1 cellular context compared by ENCODE assay signal in genomic region chrX:54921427-54922021, GRCh38.
TF ChIP-seq lines count a peak whose summit lies in the region.

No MANE protein-coding gene starts in this region.

TF ChIP-seq in HEK293, 187 proteins besides CTCF, POLR2A, EP300 and RAD21 (continued from another document):
- TF ChIP-seq, protein P1, sequence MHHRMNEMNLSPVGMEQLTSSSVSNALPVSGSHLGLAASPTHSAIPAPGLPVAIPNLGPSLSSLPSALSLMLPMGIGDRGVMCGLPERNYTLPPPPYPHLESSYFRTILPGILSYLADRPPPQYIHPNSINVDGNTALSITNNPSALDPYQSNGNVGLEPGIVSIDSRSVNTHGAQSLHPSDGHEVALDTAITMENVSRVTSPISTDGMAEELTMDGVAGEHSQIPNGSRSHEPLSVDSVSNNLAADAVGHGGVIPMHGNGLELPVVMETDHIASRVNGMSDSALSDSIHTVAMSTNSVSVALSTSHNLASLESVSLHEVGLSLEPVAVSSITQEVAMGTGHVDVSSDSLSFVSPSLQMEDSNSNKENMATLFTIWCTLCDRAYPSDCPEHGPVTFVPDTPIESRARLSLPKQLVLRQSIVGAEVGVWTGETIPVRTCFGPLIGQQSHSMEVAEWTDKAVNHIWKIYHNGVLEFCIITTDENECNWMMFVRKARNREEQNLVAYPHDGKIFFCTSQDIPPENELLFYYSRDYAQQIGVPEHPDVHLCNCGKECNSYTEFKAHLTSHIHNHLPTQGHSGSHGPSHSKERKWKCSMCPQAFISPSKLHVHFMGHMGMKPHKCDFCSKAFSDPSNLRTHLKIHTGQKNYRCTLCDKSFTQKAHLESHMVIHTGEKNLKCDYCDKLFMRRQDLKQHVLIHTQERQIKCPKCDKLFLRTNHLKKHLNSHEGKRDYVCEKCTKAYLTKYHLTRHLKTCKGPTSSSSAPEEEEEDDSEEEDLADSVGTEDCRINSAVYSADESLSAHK (tag by site-specific recombination; IDR thresholded peaks at IDR 0.05): 0 out of 2 replicates have a peak, but pooled peaks have one; percentile 17
- TF ChIP-seq KLF8 (tag by site-specific recombination; IDR thresholded peaks at IDR 0.05): peak; percentile 26; the same call in 1 of the 2 replicates
- TF ChIP-seq KLF9 (tag by site-specific recombination; IDR thresholded peaks at IDR 0.05; ENCODE audit: low read depth): peak; percentile 30; the same call in 1 of the 2 replicates
- TF ChIP-seq KLF1 (tag by site-specific recombination; IDR thresholded peaks at IDR 0.05): peak; percentile 57; the same call in 1 of the 2 replicates
- peak; percentile 80 for TF ChIP-seq SP3 (tag by site-specific recombination; IDR thresholded peaks at IDR 0.05)
- TF ChIP-seq EGR2 (tag by site-specific recombination; IDR thresholded peaks at IDR 0.05; ENCODE audit: low read depth): peak; percentile 22; the same call in 1 of the 2 replicates
- no peak for TF ChIP-seq ZNF239 (tag by site-specific recombination; IDR thresholded peaks at IDR 0.05)
- TF ChIP-seq PATZ1 (tag by site-specific recombination; IDR thresholded peaks at IDR 0.05): peak; percentile 58
- peak; percentile 58; the same call in 1 of the 2 replicates for TF ChIP-seq ZBTB20 (tag by site-specific recombination; IDR thresholded peaks at IDR 0.05)
- TF ChIP-seq ZNF311 (tag by site-specific recombination; IDR thresholded peaks at IDR 0.05; ENCODE audit: borderline replicate concordance): no peak
- peak; percentile 81 for TF ChIP-seq ZNF398 (tag by site-specific recombination; IDR thresholded peaks at IDR 0.05)
- TF ChIP-seq PRDM10 (tag by site-specific recombination; IDR thresholded peaks at IDR 0.05): 0 out of 2 replicates have a peak, but pooled peaks have one; percentile 19
- TF ChIP-seq ZNF645 (tag by site-specific recombination; IDR thresholded peaks at IDR 0.05): 0 out of 2 replicates have a peak, but pooled peaks have one; percentile 58
- TF ChIP-seq ZNF341 (tag by site-specific recombination; IDR thresholded peaks at IDR 0.05; ENCODE audit: low read depth): peak; percentile 99
- no peak for TF ChIP-seq WT1 (tag by site-specific recombination; IDR thresholded peaks at IDR 0.05)
- no peak for TF ChIP-seq ZNF157 (tag by site-specific recombination; IDR thresholded peaks at IDR 0.05)
